ENCODE assay signal across 20 cellular contexts in the genomic region with DNA sequence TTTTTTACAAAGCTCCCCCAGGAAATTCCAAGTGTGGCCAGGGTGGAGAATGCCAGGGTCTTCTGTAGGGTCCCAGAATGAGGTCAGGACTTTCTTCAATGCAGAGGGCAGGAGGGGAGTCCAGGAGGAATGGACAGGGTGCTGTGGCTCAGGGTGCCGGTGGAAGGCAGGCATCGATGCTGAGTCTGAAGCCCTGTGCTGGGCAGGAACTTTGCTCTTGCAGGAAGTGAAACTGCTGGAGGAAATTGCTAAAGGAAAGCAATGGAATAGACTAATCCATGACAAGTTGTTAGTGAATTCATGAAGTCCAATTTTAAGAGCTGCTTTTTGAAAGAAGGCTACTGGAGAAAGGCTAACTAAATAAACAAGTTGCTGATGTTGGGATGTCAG. TPM values are rescaled to one million over a fixed set of nuclear protein-coding genes. Genes with fewer than 3 reads are reported as not detected.
A peak's percentile ranks its signal among the peaks of the same experiment; 100 is the strongest.
DNase-seq lines count a peak whose midpoint lies in the region; ATAC-seq and TF ChIP-seq lines count a peak whose summit lies in the region.
"Had no signal": no experiment of that assay in that cellular context is flagged by ENCODE, and none has a peak within 500 bp of the region (broad histone marks: within the 10 kb centered on the region; RNA-seq: fewer than 3 reads in every experiment).

No MANE protein-coding gene starts in this region.

- H3K18ac ChIP-seq in mesenchymal stem cell (ENCODE audit: low read depth in 1 of 2, low read length in 2 of 2): peak overlapping the region; percentile 81 to 93

- no peak overlapping the region for H2AFZ ChIP-seq in mesenchymal stem cell (ENCODE audit: low read depth, low read length)

- TF ChIP-seq CTCF in right atrium auricular region (IDR thresholded peaks at IDR 0.05): no peak
- no peak for TF ChIP-seq CTCF in upper lobe of right lung (IDR thresholded peaks at IDR 0.05)

- H2BK15ac ChIP-seq in mesenchymal stem cell (ENCODE audit: low read depth, poor library complexity, severe bottlenecking): no peak overlapping the region

- no peak overlapping the region for H3K23ac ChIP-seq in mesenchymal stem cell (ENCODE audit: low read length in 2 of 2)

- H3K36me3 ChIP-seq in right atrium auricular region: no peaks in the 10 kb centered on the region
- H3K36me3 ChIP-seq in mesenchymal stem cell (ENCODE audit: control insufficient read depth in 1 of 2, insufficient read depth in 2 of 2, low read depth in 1 of 2, low read length in 2 of 2): no peaks in the 10 kb centered on the region
- H3K36me3 ChIP-seq in upper lobe of right lung: no peaks in the 10 kb centered on the region

- peak overlapping the region; percentile 86 to 94 for H3K4ac ChIP-seq in mesenchymal stem cell (ENCODE audit: low read depth in 1 of 2, low read length in 2 of 2)

- H2BK5ac ChIP-seq in mesenchymal stem cell (ENCODE audit: low read depth, low read length, poor library complexity, severe bottlenecking): no peak overlapping the region

- H2AK5ac ChIP-seq in mesenchymal stem cell (ENCODE audit: low read length, severe bottlenecking): peak overlapping the region; percentile 87

- H3K27me3 ChIP-seq in right atrium auricular region: no peaks in the 10 kb centered on the region
- H3K27me3 ChIP-seq in mesenchymal stem cell (ENCODE audit: control insufficient read depth in 1 of 2, insufficient read depth in 1 of 2, low read length in 2 of 2): no peaks in the 10 kb centered on the region
- no peaks in the 10 kb centered on the region for H3K27me3 ChIP-seq in upper lobe of right lung
- H3K27me3 ChIP-seq: body of pancreas had no signal

- H3K14ac ChIP-seq in mesenchymal stem cell (ENCODE audit: low read length in 2 of 2): peak overlapping the region in 1 of 2 experiments; percentile 72

- H3K9ac ChIP-seq in mesenchymal stem cell (ENCODE audit: low read length): no peak overlapping the region

- H2BK120ac ChIP-seq in mesenchymal stem cell (ENCODE audit: low read depth, low read length): peak overlapping the region; percentile 87

- no peak overlapping the region for H3K4me2 ChIP-seq in mesenchymal stem cell (ENCODE audit: low read length, poor library complexity, severe bottlenecking)
- H3K4me2 ChIP-seq: A549 had no signal

- H3K4me3 ChIP-seq in right atrium auricular region (no peak overlapping the region), mesenchymal stem cell (ENCODE audit: insufficient read depth in 1 of 2, low read depth in 1 of 2, low read length in 2 of 2) (no peak overlapping the region), upper lobe of right lung (no peak overlapping the region)
- H3K4me3 ChIP-seq: A549, body of pancreas had no signal

- peak overlapping the region; percentile 8 for H4K8ac ChIP-seq in mesenchymal stem cell (ENCODE audit: low read length)

- H3K27ac ChIP-seq in right atrium auricular region: peak overlapping the region; percentile 81 to 89
- H3K27ac ChIP-seq in caudate nucleus (ENCODE audit: low read depth, low read length): peak overlapping the region; percentile 49
- H3K27ac ChIP-seq in mesenchymal stem cell (ENCODE audit: low read length, poor library complexity, severe bottlenecking): no peak overlapping the region
- peak overlapping the region; percentile 76 for H3K27ac ChIP-seq in upper lobe of right lung

- intact Hi-C loops in left ventricle myocardium superior (cut with micrococcal nuclease) (no loop called here), upper lobe of right lung (cut with DNase I) (no loop called here)

- H3K4me1 ChIP-seq in right atrium auricular region: peaks cover 0 to 69% of the 10 kb centered on the region in 2 donors
- H3K4me1 ChIP-seq in mesenchymal stem cell (ENCODE audit: control insufficient read depth, insufficient read depth, low read depth, low read length): peaks cover 22% of the 10 kb centered on the region
- H3K4me1 ChIP-seq in upper lobe of right lung: peaks cover 58% of the 10 kb centered on the region

- ATAC-seq in left ventricle myocardium superior (no peak), upper lobe of right lung (peak; percentile 35)
- ATAC-seq: activated CD4-positive, alpha-beta T cell treated with anti-CD3 and anti-CD28 coated beads for 36 hours; body of pancreas; effector memory CD8-positive, alpha-beta T cell had no signal

- H3K79me1 ChIP-seq in mesenchymal stem cell (replicated peaks; ENCODE audit: low read length, poor library complexity, severe bottlenecking): peaks cover 5% of the 10 kb centered on the region

- H3K9me3 ChIP-seq in right atrium auricular region: no peaks in the 10 kb centered on the region
- no peaks in the 10 kb centered on the region for H3K9me3 ChIP-seq in mesenchymal stem cell (ENCODE audit: control insufficient read depth, low read length)
- no peaks in the 10 kb centered on the region for H3K9me3 ChIP-seq in upper lobe of right lung
- H3K9me3 ChIP-seq: A549, body of pancreas had no signal

- DNase-seq in right atrium auricular region (ENCODE audit: low spot score) (no peak), left ventricle myocardium superior (no peak), caudate nucleus (lab: John Stamatoyannopoulos, UW) (no peak), mesenchymal stem cell (peak; percentile 50), upper lobe of right lung (no peak), NCI-H748 (lab: John Stamatoyannopoulos, UW; ENCODE audit: unreplicated experiment) (no peak), NCI-H1105 treated with DMSO at 0.1 percent for 48 hours (lab: John Stamatoyannopoulos, UW) (no peak), NCI-H226 (no peak)
- DNase-seq: activated CD4-positive, alpha-beta T cell treated with anti-CD3 and anti-CD28 coated beads for 36 hours; activated naive CD4-positive, alpha-beta T cell treated with anti-CD3 and anti-CD28 coated beads, Interleukin-2, amount 10 ng/mL, durations not matched to agents 7 days and 5 days; body of pancreas; effector memory CD8-positive, alpha-beta T cell; HCEC 1CT; MM.1S; NCI-H774; RPMI8226; T-helper 9 cell had no signal

- H4K91ac ChIP-seq in mesenchymal stem cell (ENCODE audit: low read length): peak overlapping the region; percentile 92

- H2BK12ac ChIP-seq in mesenchymal stem cell (ENCODE audit: low read length in 2 of 2): peak overlapping the region; percentile 72 to 97

- 94% methylated on average over 2 of the region's 2 CpGs for WGBS in mesenchymal stem cell

RNA-seq across cellular contexts. Expression of a gene that starts 14.8 kb away (rescaled TPM):
- total RNA-seq in right atrium auricular region (10 to 100 TPM; 11.3 to 23.5 TPM), left ventricle myocardium superior (15.1 TPM), upper lobe of right lung (70.6 TPM)
- polyA plus RNA-seq in mesenchymal stem cell (2013, experiment 1 of 2): 20.4 TPM
- polyA plus RNA-seq in mesenchymal stem cell (2013, experiment 2 of 2): 22.5 TPM

RNA-seq across cellular contexts. Expression of a gene that starts 29.0 kb away (rescaled TPM):
- total RNA-seq in right atrium auricular region (not detected), left ventricle myocardium superior (not detected), upper lobe of right lung (not detected)
- 0.07 TPM for polyA plus RNA-seq in mesenchymal stem cell (2013, experiment 1 of 2)
- 0.05 TPM for polyA plus RNA-seq in mesenchymal stem cell (2013, experiment 2 of 2)
- total RNA-seq: activated CD4-positive, alpha-beta T cell treated with anti-CD3 and anti-CD28 coated beads for 36 hours; omental fat pad; ureter had no signal
